ENCODE assay signal across 1 cellular context in genomic region chr3:29307229-29307796, GRCh38.
TF ChIP-seq lines count a peak whose summit lies in the region.

No MANE protein-coding gene starts in this region.

TF ChIP-seq in IMR-90, 13 proteins besides CTCF, POLR2A, EP300 and RAD21 (continued from another document):
- TF ChIP-seq USF2 (IDR thresholded peaks at IDR 0.05; ENCODE audit: low read depth, low read length) (no peak), RCOR1 (IDR thresholded peaks at IDR 0.05; ENCODE audit: insufficient replicate concordance, low read length) (no peak), NFE2L2 (IDR thresholded peaks at IDR 0.05; ENCODE audit: low read depth, low read length) (no peak), BHLHE40 (IDR thresholded peaks at IDR 0.05; ENCODE audit: low read depth, low read length) (no peak), MXI1 (IDR thresholded peaks at IDR 0.05; ENCODE audit: borderline replicate concordance, low read depth, low read length) (no peak), ELK1 (IDR thresholded peaks at IDR 0.05; ENCODE audit: borderline replicate concordance, low read depth, low read length) (no peak)
